22 cellular contexts compared by ENCODE assay signal in genomic region chr6:110642711-110643110, GRCh38.
"Had no signal": no experiment of that assay in that cellular context is flagged by ENCODE, and none has a peak within 500 bp of the region (broad histone marks: within the 10 kb centered on the region; RNA-seq: fewer than 3 reads in every experiment).

No MANE protein-coding gene starts in this region.

- H3K4me1 ChIP-seq: ascending aorta, foreskin keratinocyte, left lung, lower lobe of right lung, neural progenitor cell, spleen, suprapubic skin, tibial artery had no signal

- FAIRE-seq: islet of Langerhans had no signal

- H3K9me3 ChIP-seq: ascending aorta, lower lobe of right lung, suprapubic skin, tibial artery had no signal

- DNase-seq: activated CD4-positive, alpha-beta T cell treated with anti-CD3 and anti-CD28 coated beads for 1 hour; activated CD4-positive, alpha-beta T cell treated with anti-CD3 and anti-CD28 coated beads, Interleukin-2, amount 10 ng/mL, durations not matched to agents 7 days and 5 days; activated CD8-positive, alpha-beta T cell treated with anti-CD3 and anti-CD28 coated beads for 36 hours; activated naive CD4-positive, alpha-beta T cell treated with Interleukin-2 at 50 U/mL for 16 hours; activated T-cell treated with anti-CD3 and anti-CD28 coated beads, Interleukin-2, amount 50 U/mL, for 48 hours; cortex of kidney; foreskin keratinocyte; left lung; lower lobe of right lung; mesendoderm; natural killer cell; occipital lobe; right cardiac atrium; spleen; stimulated activated naive CD4-positive, alpha-beta T cell; tibial artery had no signal

- H3K27me3 ChIP-seq: ascending aorta, cardiac muscle cell, foreskin keratinocyte, left lung, neural progenitor cell, spleen, suprapubic skin, tibial artery had no signal

- H2AFZ ChIP-seq: neural progenitor cell had no signal

- H3K4me3 ChIP-seq: ascending aorta, cardiac muscle cell, left lung, lower lobe of right lung, neural progenitor cell, spleen, suprapubic skin, tibial artery had no signal

- ATAC-seq: activated CD8-positive, alpha-beta T cell treated with anti-CD3 and anti-CD28 coated beads for 36 hours; esophagus mucosa; foreskin keratinocyte; left lung; lower lobe of right lung; natural killer cell; right cardiac atrium had no signal

- H3K9ac ChIP-seq: neural progenitor cell had no signal

- H3K27ac ChIP-seq: ascending aorta, cardiac muscle cell, foreskin keratinocyte, left lung, lower lobe of right lung, neural progenitor cell, spleen, suprapubic skin, tibial artery had no signal

- H3K36me3 ChIP-seq: neural progenitor cell had no signal

- H3K4me2 ChIP-seq: neural progenitor cell had no signal
